ENCODE assay signal across 10 cellular contexts in genomic region chr11:23079382-23079813, GRCh38.
DNase-seq lines count a peak whose midpoint lies in the region; ATAC-seq and TF ChIP-seq lines count a peak whose summit lies in the region.
"Had no signal": no experiment of that assay in that cellular context is flagged by ENCODE, and none has a peak within 500 bp of the region (broad histone marks: within the 10 kb centered on the region; RNA-seq: fewer than 3 reads in every experiment).

No MANE protein-coding gene starts in this region.

- CTCF ChIA-PET in A673 (lab: Charles Lee): no interaction called here
- CTCF ChIA-PET in Caco-2 (lab: Charles Lee): no interaction called here

- H3K9me3 ChIP-seq in A673 (ENCODE audit: low read depth, low read length, poor library complexity, severe bottlenecking) (no peaks in the 10 kb centered on the region), Caco-2 (no peaks in the 10 kb centered on the region)

- POLR2A ChIA-PET in A673 (lab: Charles Lee; ENCODE audit: low non-redundant PET): no interaction called here
- POLR2A ChIA-PET in Caco-2 (lab: Charles Lee): no interaction called here

- BruUV-seq in A673 (replicated peaks; lab: Mats Ljungman, UMichigan): no TSS peak
- BruUV-seq in Caco-2 (replicated peaks; lab: Mats Ljungman, UMichigan): no TSS peak

- H3K9me3 Mint-ChIP-seq in Caco-2 (ENCODE audit: unreplicated experiment): no peaks in the 10 kb centered on the region

- no peak overlapping the region for H3K27ac ChIP-seq in A673 (ENCODE audit: low read depth, low read length, poor library complexity, severe bottlenecking)
- H3K27ac ChIP-seq: cardiac muscle cell had no signal

- no peak overlapping the region for H3K4me3 ChIP-seq in A673 (ENCODE audit: low read depth, low read length, poor library complexity, severe bottlenecking)
- H3K4me3 ChIP-seq in Caco-2 (ENCODE audit: low read depth, low read length): no peak overlapping the region
- H3K4me3 ChIP-seq: cardiac muscle cell had no signal

- H3K27me3 Mint-ChIP-seq in Caco-2 (ENCODE audit: insufficient read depth, unreplicated experiment): no peaks in the 10 kb centered on the region

- intact Hi-C loops in A673 (cut with micrococcal nuclease; ENCODE audit: unreplicated experiment): no loop called here
- intact Hi-C loops in Caco-2 (cut with micrococcal nuclease; ENCODE audit: unreplicated experiment): no loop called here

- H3K27ac Mint-ChIP-seq in Caco-2 (ENCODE audit: unreplicated experiment): no peak overlapping the region

- TF ChIP-seq CTCF in A673 (conservative IDR thresholded peaks at IDR 0.05; ENCODE audit: low read depth, low read length) (no peak), Caco-2 (IDR thresholded peaks at IDR 0.05; ENCODE audit: insufficient read depth in 1 of 2, low read depth in 1 of 2, low read length in 1 of 2, severe bottlenecking in 1 of 2, unreplicated experiment in 1 of 2) (no peak)

- no peaks in the 10 kb centered on the region for H3K4me1 Mint-ChIP-seq in Caco-2 (ENCODE audit: low read depth, unreplicated experiment)

- H3K4me3 Mint-ChIP-seq in Caco-2 (ENCODE audit: unreplicated experiment): no peak overlapping the region

- H3K4me1 ChIP-seq in A673 (ENCODE audit: insufficient read depth, low read length, poor library complexity, severe bottlenecking) (no peaks in the 10 kb centered on the region), Caco-2 (no peaks in the 10 kb centered on the region)

- DNase-seq in fibroblast of peridontal ligament (ENCODE audit: extremely low read depth) (peak; percentile 49), ecto neural progenitor cell (ENCODE audit: low spot score) (no peak), A673 (ENCODE audit: low spot score) (no peak), activated T-cell treated with anti-CD3 and anti-CD28 coated beads for 4 hours (no peak), Caco-2 (no peak)
- DNase-seq: NCI-H345 had no signal

- ATAC-seq in GM18511 (IDR thresholded peaks at IDR 0.05; ENCODE audit: unreplicated experiment) (peak; percentile 78), GM21737 (IDR thresholded peaks at IDR 0.05; ENCODE audit: unreplicated experiment) (peak; percentile 79), HG03354 (IDR thresholded peaks at IDR 0.05; ENCODE audit: poor library complexity, severe bottlenecking, unreplicated experiment) (peak; percentile 76)

- no peaks in the 10 kb centered on the region for H3K36me3 Mint-ChIP-seq in Caco-2 (ENCODE audit: insufficient read depth, unreplicated experiment)

- H3K36me3 ChIP-seq in A673 (ENCODE audit: insufficient read depth, low read length, poor library complexity, severe bottlenecking): no peaks in the 10 kb centered on the region
- H3K36me3 ChIP-seq in Caco-2 (ENCODE audit: control insufficient read depth, insufficient read depth, low read length): no peaks in the 10 kb centered on the region
- H3K36me3 ChIP-seq: cardiac muscle cell had no signal

- H3K27me3 ChIP-seq in A673 (replicated peaks; ENCODE audit: insufficient read depth, low read depth, low read length, poor library complexity): no peaks in the 10 kb centered on the region
- no peaks in the 10 kb centered on the region for H3K27me3 ChIP-seq in Caco-2 (replicated peaks; ENCODE audit: control insufficient read depth, insufficient read depth, low read length)
- H3K27me3 ChIP-seq: cardiac muscle cell had no signal
